In the genomic region with DNA sequence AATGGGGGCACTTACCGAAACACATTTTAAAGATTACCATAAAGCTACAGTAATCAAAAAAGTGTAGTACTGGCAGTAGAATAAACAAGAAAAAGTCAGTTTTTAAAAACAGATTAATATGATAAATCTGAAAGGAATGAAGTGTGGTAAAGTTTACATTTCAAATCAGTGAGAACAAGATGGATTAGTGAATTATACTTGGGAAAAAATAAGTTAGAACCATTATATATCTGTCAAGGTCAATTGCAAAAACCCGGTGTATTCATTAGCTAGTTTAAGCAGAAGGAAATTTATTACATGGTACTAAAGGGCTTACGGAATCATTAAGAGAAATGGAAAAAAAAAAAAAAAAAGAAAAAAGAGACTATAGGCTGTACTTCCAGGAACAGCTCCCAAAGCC, we compare ENCODE assay signal across 1 cellular context.
TF ChIP-seq lines count a peak whose summit lies in the region.

No MANE protein-coding gene starts in this region.

TF ChIP-seq in IMR-90, 13 proteins besides CTCF, POLR2A, EP300 and RAD21:
- no peak for TF ChIP-seq BHLHE40 (IDR thresholded peaks at IDR 0.05; ENCODE audit: low read depth, low read length)
- TF ChIP-seq SMC3 (IDR thresholded peaks at IDR 0.05; ENCODE audit: low read depth, low read length): no peak
- no peak for TF ChIP-seq CHD1 (IDR thresholded peaks at IDR 0.05; ENCODE audit: low read depth, low read length)
- TF ChIP-seq, protein P1, sequence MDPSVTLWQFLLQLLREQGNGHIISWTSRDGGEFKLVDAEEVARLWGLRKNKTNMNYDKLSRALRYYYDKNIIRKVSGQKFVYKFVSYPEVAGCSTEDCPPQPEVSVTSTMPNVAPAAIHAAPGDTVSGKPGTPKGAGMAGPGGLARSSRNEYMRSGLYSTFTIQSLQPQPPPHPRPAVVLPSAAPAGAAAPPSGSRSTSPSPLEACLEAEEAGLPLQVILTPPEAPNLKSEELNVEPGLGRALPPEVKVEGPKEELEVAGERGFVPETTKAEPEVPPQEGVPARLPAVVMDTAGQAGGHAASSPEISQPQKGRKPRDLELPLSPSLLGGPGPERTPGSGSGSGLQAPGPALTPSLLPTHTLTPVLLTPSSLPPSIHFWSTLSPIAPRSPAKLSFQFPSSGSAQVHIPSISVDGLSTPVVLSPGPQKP (IDR thresholded peaks at IDR 0.05; ENCODE audit: borderline replicate concordance, low read depth, low read length): no peak
- no peak for TF ChIP-seq CEBPB (IDR thresholded peaks at IDR 0.05; ENCODE audit: low read depth, low read length)
- TF ChIP-seq, protein P2, sequence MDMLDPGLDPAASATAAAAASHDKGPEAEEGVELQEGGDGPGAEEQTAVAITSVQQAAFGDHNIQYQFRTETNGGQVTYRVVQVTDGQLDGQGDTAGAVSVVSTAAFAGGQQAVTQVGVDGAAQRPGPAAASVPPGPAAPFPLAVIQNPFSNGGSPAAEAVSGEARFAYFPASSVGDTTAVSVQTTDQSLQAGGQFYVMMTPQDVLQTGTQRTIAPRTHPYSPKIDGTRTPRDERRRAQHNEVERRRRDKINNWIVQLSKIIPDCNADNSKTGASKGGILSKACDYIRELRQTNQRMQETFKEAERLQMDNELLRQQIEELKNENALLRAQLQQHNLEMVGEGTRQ (IDR thresholded peaks at IDR 0.05; ENCODE audit: low read depth, low read length): no peak
- no peak for TF ChIP-seq MAFK (IDR thresholded peaks at IDR 0.05; ENCODE audit: low read depth, low read length)
- no peak for TF ChIP-seq NFE2L2 (IDR thresholded peaks at IDR 0.05; ENCODE audit: low read depth, low read length)
- no peak for TF ChIP-seq RFX5 (IDR thresholded peaks at IDR 0.05; ENCODE audit: low read depth, low read length)
- TF ChIP-seq RCOR1 (IDR thresholded peaks at IDR 0.05; ENCODE audit: insufficient replicate concordance, low read length): no peak
